9 cellular contexts compared by ENCODE assay signal in the genomic region with DNA sequence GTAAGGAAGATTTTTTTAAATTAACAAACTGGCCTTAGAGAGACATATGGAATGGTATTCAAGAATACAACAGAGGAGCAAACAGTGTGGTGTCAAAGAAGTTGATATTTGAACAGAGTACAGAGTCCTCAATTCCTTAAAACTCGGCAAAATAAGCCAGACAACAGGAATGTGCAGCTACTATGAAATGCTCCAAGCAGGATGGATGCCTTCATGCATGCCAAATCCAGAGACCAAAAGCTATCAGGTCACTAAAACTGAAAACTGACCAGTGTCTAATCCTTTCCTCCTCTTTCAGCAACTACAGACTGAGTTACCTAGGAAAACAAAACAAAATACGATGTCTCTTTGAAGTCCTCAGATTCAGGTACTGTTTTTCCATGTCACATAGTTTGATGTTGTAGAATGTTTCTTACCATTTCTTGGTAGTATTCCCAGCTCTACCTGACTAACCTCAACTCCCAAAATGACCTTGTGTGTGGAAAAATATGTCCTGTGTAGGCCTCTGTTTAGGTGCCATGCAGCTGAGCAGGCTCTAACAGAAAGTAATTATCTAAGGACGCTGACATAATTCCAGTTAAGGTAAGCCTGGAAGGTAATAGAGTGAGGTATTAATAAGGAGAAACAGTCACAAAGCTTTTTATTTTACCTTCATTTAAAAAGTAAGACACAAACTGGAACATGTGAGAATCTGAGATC. TPM values are rescaled to one million over a fixed set of nuclear protein-coding genes. Genes with fewer than 3 reads are reported as not detected.
DNase-seq lines count a peak whose midpoint lies in the region; ATAC-seq, FAIRE-seq and TF ChIP-seq lines count a peak whose summit lies in the region.
"Had no signal": no experiment of that assay in that cellular context is flagged by ENCODE, and none has a peak within 500 bp of the region (broad histone marks: within the 10 kb centered on the region; RNA-seq: fewer than 3 reads in every experiment).

No MANE protein-coding gene starts in this region.

- WGBS in prostate gland: 44% methylated on average over 3 of the region's 3 CpGs
- 37 to 54% methylated on average over 3 of the region's 3 CpGs for WGBS in testis, 2 donors

- H3K9me3 ChIP-seq in naive thymus-derived CD4-positive, alpha-beta T cell (ENCODE audit: control insufficient read depth in 2 of 3, low read length in 3 of 3): no peaks in the 10 kb centered on the region
- no peaks in the 10 kb centered on the region for H3K9me3 ChIP-seq in prostate gland
- no peaks in the 10 kb centered on the region for H3K9me3 ChIP-seq in testis

- no peak overlapping the region for H3K4me3 ChIP-seq in naive thymus-derived CD4-positive, alpha-beta T cell (ENCODE audit: low read length)
- H3K4me3 ChIP-seq in prostate gland: no peak overlapping the region
- H3K4me3 ChIP-seq in testis: no peak overlapping the region

- H3K27ac ChIP-seq in naive thymus-derived CD4-positive, alpha-beta T cell (ENCODE audit: low read depth, low read length): no peak overlapping the region
- H3K27ac ChIP-seq in prostate gland: no peak overlapping the region
- H3K27ac ChIP-seq in substantia nigra (ENCODE audit: low read depth, low read length, poor library complexity, severe bottlenecking): no peak overlapping the region
- H3K27ac ChIP-seq in testis: no peak overlapping the region

- H3K4me1 Mint-ChIP-seq in central memory CD8-positive, alpha-beta T cell: peaks cover 65% of the 10 kb centered on the region
- peaks cover 46 to 91% (median 76%) of the 10 kb centered on the region in 7 donors for H3K4me1 Mint-ChIP-seq in naive thymus-derived CD4-positive, alpha-beta T cell

- peaks cover 6% of the 10 kb centered on the region for H3K36me3 Mint-ChIP-seq in central memory CD8-positive, alpha-beta T cell (ENCODE audit: insufficient read depth)
- H3K36me3 Mint-ChIP-seq in naive thymus-derived CD4-positive, alpha-beta T cell: peaks cover 0 to 8% (median 4%) of the 10 kb centered on the region in 5 donors

- H3K27ac Mint-ChIP-seq in central memory CD8-positive, alpha-beta T cell (ENCODE audit: low read depth): peak overlapping the region; percentile 62
- peak overlapping the region; percentile 2 to 77 (median 43) for H3K27ac Mint-ChIP-seq in naive thymus-derived CD4-positive, alpha-beta T cell

- peak; percentile 7 for ATAC-seq in HG03135 (IDR thresholded peaks at IDR 0.05; ENCODE audit: unreplicated experiment)
- no peak for ATAC-seq in central memory CD8-positive, alpha-beta T cell (replicated peaks; ENCODE audit: extremely low read depth, poor library complexity, severe bottlenecking)
- ATAC-seq in naive thymus-derived CD4-positive, alpha-beta T cell: no peak

- H3K4me1 ChIP-seq in naive thymus-derived CD4-positive, alpha-beta T cell (ENCODE audit: control insufficient read depth in 2 of 2, insufficient read depth in 2 of 2, low read length in 2 of 2): peaks cover 22% of the 10 kb centered on the region in 2 donors
- H3K4me1 ChIP-seq in prostate gland (replicated peaks) (no peaks in the 10 kb centered on the region), testis (no peaks in the 10 kb centered on the region)

- DNase-seq in GM12892 (ENCODE audit: insufficient read length): no peak
- DNase-seq in central memory CD8-positive, alpha-beta T cell (ENCODE audit: low spot score in 2 of 2): no peak
- DNase-seq in naive thymus-derived CD4-positive, alpha-beta T cell: no peak
- no peak for DNase-seq in prostate gland (ENCODE audit: low spot score)
- no peak for DNase-seq in NCI-H2029 treated with DMSO at 0.1 percent for 48 hours (lab: John Stamatoyannopoulos, UW)
- DNase-seq in substantia nigra (lab: John Stamatoyannopoulos, UW): no peak
- no peak for DNase-seq in testis
- DNase-seq: activated naive CD8-positive, alpha-beta T cell treated with anti-CD3 and anti-CD28 coated beads, Interleukin-2, amount 10 ng/mL, durations not matched to agents 7 days and 5 days had no signal

- no peak for TF ChIP-seq POLR2A in GM12892 (IDR thresholded peaks at IDR 0.05; ENCODE audit: low read depth, low read length)
- TF ChIP-seq POLR2A in prostate gland (IDR thresholded peaks at IDR 0.05): no peak
- TF ChIP-seq POLR2A in testis (IDR thresholded peaks at IDR 0.05): no peak

- no peaks in the 10 kb centered on the region for H3K27me3 ChIP-seq in naive thymus-derived CD4-positive, alpha-beta T cell (ENCODE audit: control insufficient read depth in 2 of 2, insufficient read depth in 2 of 2, low read length in 2 of 2)
- H3K27me3 ChIP-seq in prostate gland (replicated peaks; ENCODE audit: insufficient read depth) (no peaks in the 10 kb centered on the region), testis (no peaks in the 10 kb centered on the region)

- H3K36me3 ChIP-seq in naive thymus-derived CD4-positive, alpha-beta T cell (ENCODE audit: control insufficient read depth in 2 of 3, insufficient read depth in 3 of 3, low read length in 3 of 3): no peaks in the 10 kb centered on the region
- no peaks in the 10 kb centered on the region for H3K36me3 ChIP-seq in prostate gland
- H3K36me3 ChIP-seq in testis (ENCODE audit: low read depth, missing control alignments): no peaks in the 10 kb centered on the region

- H3K4me3 Mint-ChIP-seq in central memory CD8-positive, alpha-beta T cell: peak overlapping the region; percentile 6
- peak overlapping the region in 5 of 10 donors; percentile 43 to 69 (median 56) for H3K4me3 Mint-ChIP-seq in naive thymus-derived CD4-positive, alpha-beta T cell

- TF ChIP-seq CTCF in prostate gland (IDR thresholded peaks at IDR 0.05) (no peak), testis (IDR thresholded peaks at IDR 0.05) (no peak)

- H3K9me3 Mint-ChIP-seq in central memory CD8-positive, alpha-beta T cell: no peaks in the 10 kb centered on the region
- no peaks in the 10 kb centered on the region for H3K9me3 Mint-ChIP-seq in naive thymus-derived CD4-positive, alpha-beta T cell
- H3K9me3 Mint-ChIP-seq: activated naive CD8-positive, alpha-beta T cell treated with anti-CD3 and anti-CD28 coated beads, Interleukin-2, amount 10 ng/mL, durations not matched to agents 7 days and 5 days had no signal

- peak; percentile 70 for FAIRE-seq in GM12892 (lab: Jason Lieb, UNC)

- POLR2A ChIA-PET in naive thymus-derived CD4-positive, alpha-beta T cell (lab: Charles Lee): interaction anchor here (0.5 to 1.4 kb wide), 3 partner anchors 9 to 79 kb away, joined by 3 to 8 read pairs (median 5); no protein-coding TSS in a partner anchor

- intact Hi-C loops in naive thymus-derived CD4-positive, alpha-beta T cell (cut with micrococcal nuclease): loop anchor here in 1 of 2 donors (2.0 kb wide), 1 partner anchor 18 kb away; no protein-coding TSS in a partner anchor
- intact Hi-C loops in prostate gland (cut with DNase I) (no loop called here), testis (cut with DNase I; ENCODE audit: low total_unique reads) (no loop called here)

- CTCF ChIA-PET in naive thymus-derived CD4-positive, alpha-beta T cell (lab: Charles Lee): interaction anchor here (0.6 to 0.9 kb wide), 2 partner anchors 10 to 37 kb away, joined by 3 to 4 read pairs; no protein-coding TSS in a partner anchor

- H3K27me3 Mint-ChIP-seq in central memory CD8-positive, alpha-beta T cell: no peaks in the 10 kb centered on the region
- no peaks in the 10 kb centered on the region for H3K27me3 Mint-ChIP-seq in naive thymus-derived CD4-positive, alpha-beta T cell
- H3K27me3 Mint-ChIP-seq: activated naive CD8-positive, alpha-beta T cell treated with anti-CD3 and anti-CD28 coated beads, Interleukin-2, amount 10 ng/mL, durations not matched to agents 7 days and 5 days had no signal

RNA-seq across cellular contexts. Expression of a gene that starts 46.9 kb away (rescaled TPM):
- polyA plus RNA-seq in GM12892 (2012; ENCODE audit: missing spikeins): 44.8 TPM
- 100 to 1,000 TPM in 4 of 5 experiments, 10 to 100 TPM in 1; 98.9 to 173 (median 133) TPM for total RNA-seq in naive thymus-derived CD4-positive, alpha-beta T cell
- polyA plus RNA-seq in naive thymus-derived CD4-positive, alpha-beta T cell: 10 to 100 TPM; 20.8 to 25.5 TPM
- total RNA-seq in prostate gland (100 to 1,000 TPM in 1 of 2 donors, 10 to 100 TPM in 1; 75.8 to 156 TPM), testis (10 to 100 TPM; 59.8 to 67.6 TPM)
- polyA plus RNA-seq in testis (ENCODE audit: insufficient read depth, low read depth, low replicate concordance): 44.2 TPM
